14 cellular contexts compared by ENCODE assay signal in genomic region chr1:226666714-226667113, GRCh38.
DNase-seq lines count a peak whose midpoint lies in the region; FAIRE-seq and TF ChIP-seq lines count a peak whose summit lies in the region.
"Had no signal": no experiment of that assay in that cellular context is flagged by ENCODE, and none has a peak within 500 bp of the region (broad histone marks: within the 10 kb centered on the region; RNA-seq: fewer than 3 reads in every experiment).

No MANE protein-coding gene starts in this region.

- no peaks in the 10 kb centered on the region for H3K27me3 Mint-ChIP-seq in activated naive CD4-positive, alpha-beta T cell treated with anti-CD3 and anti-CD28 coated beads, Interleukin-2, amount 10 ng/mL, durations not matched to agents 7 days and 5 days

- H3K4me3 ChIP-seq in effector memory CD4-positive, alpha-beta T cell (ENCODE audit: insufficient read depth, low read depth, low read length, poor library complexity, severe bottlenecking), result no peak overlapping the region
- no peak overlapping the region for H3K4me3 ChIP-seq in stomach smooth muscle (ENCODE audit: low read length in 2 of 2)
- H3K4me3 ChIP-seq in kidney (ENCODE audit: low read length in 2 of 2), result no peak overlapping the region
- H3K4me3 ChIP-seq: smooth muscle cell, thyroid gland had no signal

- CTCF ChIA-PET in activated naive CD4-positive, alpha-beta T cell treated with anti-CD3 and anti-CD28 coated beads, Interleukin-2, amount 10 ng/mL, durations not matched to agents 7 days and 5 days (lab: Charles Lee), result interaction anchor here (1.1 kb wide), 1 partner anchor 21 kb away, joined by 3 read pairs; no protein-coding TSS in a partner anchor

- peaks cover 40% of the 10 kb centered on the region for H3K36me3 Mint-ChIP-seq in activated naive CD4-positive, alpha-beta T cell treated with anti-CD3 and anti-CD28 coated beads, Interleukin-2, amount 10 ng/mL, durations not matched to agents 7 days and 5 days

- peaks cover 52% of the 10 kb centered on the region for H3K4me1 ChIP-seq in effector memory CD4-positive, alpha-beta T cell (ENCODE audit: control insufficient read depth, insufficient read depth, low read length, poor library complexity, severe bottlenecking)
- H3K4me1 ChIP-seq in stomach smooth muscle (ENCODE audit: control insufficient read depth, insufficient read depth, low read length) (peaks cover 75% of the 10 kb centered on the region), kidney (ENCODE audit: control insufficient read depth in 1 of 2, insufficient read depth in 1 of 2, low read depth in 1 of 2, low read length in 2 of 2) (peaks cover 26 to 37% of the 10 kb centered on the region in 2 donors)

- DNase-seq in activated naive CD4-positive, alpha-beta T cell treated with anti-CD3 and anti-CD28 coated beads, Interleukin-2, amount 10 ng/mL, durations not matched to agents 7 days and 5 days, result no peak
- DNase-seq in activated naive CD4-positive, alpha-beta T cell (lab: John Stamatoyannopoulos, UW), result no peak
- DNase-seq in SKM-1 (lab: John Stamatoyannopoulos, UW; ENCODE audit: unreplicated experiment), result peak; percentile 37
- DNase-seq in effector memory CD4-positive, alpha-beta T cell, result no peak
- no peak for DNase-seq in GM19240 (ENCODE audit: insufficient read length, low spot score)
- DNase-seq in HCEC 1CT, result no peak
- no peak for DNase-seq in kidney
- DNase-seq: activated CD4-positive, alpha-beta T cell treated with anti-CD3 and anti-CD28 coated beads for 4 hours; DMS153; NCI-H1092 treated with DMSO at 0.1 percent for 48 hours; NCI-H345; thyroid gland had no signal

- H3K36me3 ChIP-seq in effector memory CD4-positive, alpha-beta T cell (ENCODE audit: control insufficient read depth, insufficient read depth, low read length), result peaks cover 17% of the 10 kb centered on the region
- peaks cover 0 to 2% of the 10 kb centered on the region in 2 donors for H3K36me3 ChIP-seq in stomach smooth muscle (ENCODE audit: control insufficient read depth in 2 of 2, insufficient read depth in 2 of 2, low read length in 2 of 2)
- no peaks in the 10 kb centered on the region for H3K36me3 ChIP-seq in kidney (ENCODE audit: control insufficient read depth in 1 of 2, insufficient read depth in 2 of 2, low read length in 2 of 2)
- H3K36me3 ChIP-seq: thyroid gland had no signal

- H3K9me3 ChIP-seq in effector memory CD4-positive, alpha-beta T cell (ENCODE audit: control insufficient read depth, low read length), result no peaks in the 10 kb centered on the region
- H3K9me3 ChIP-seq in stomach smooth muscle (ENCODE audit: control insufficient read depth in 2 of 2, low read length in 2 of 2) (no peaks in the 10 kb centered on the region), kidney (ENCODE audit: control insufficient read depth in 1 of 2, low read length in 2 of 2) (no peaks in the 10 kb centered on the region)
- H3K9me3 ChIP-seq: thyroid gland had no signal

- no peak for FAIRE-seq in kidney (lab: Jason Lieb, UNC)

- intact Hi-C loops in kidney (cut with DNase I), result no loop called here

- no peak for TF ChIP-seq CTCF in kidney (IDR thresholded peaks at IDR 0.05; ENCODE audit: borderline replicate concordance, extremely low read depth, insufficient read depth)

- H3K4me1 Mint-ChIP-seq in activated naive CD4-positive, alpha-beta T cell treated with anti-CD3 and anti-CD28 coated beads, Interleukin-2, amount 10 ng/mL, durations not matched to agents 7 days and 5 days, result peaks cover 83% of the 10 kb centered on the region

- no peaks in the 10 kb centered on the region for H3K27me3 ChIP-seq in effector memory CD4-positive, alpha-beta T cell (replicated peaks; ENCODE audit: control insufficient read depth, insufficient read depth, low read length, poor library complexity, severe bottlenecking)
- no peaks in the 10 kb centered on the region for H3K27me3 ChIP-seq in stomach smooth muscle (ENCODE audit: control insufficient read depth in 1 of 2, insufficient read depth in 2 of 2, low read length in 2 of 2)
- H3K27me3 ChIP-seq: thyroid gland had no signal

- no peak overlapping the region for H3K4me3 Mint-ChIP-seq in activated naive CD4-positive, alpha-beta T cell treated with anti-CD3 and anti-CD28 coated beads, Interleukin-2, amount 10 ng/mL, durations not matched to agents 7 days and 5 days

- H3K9ac ChIP-seq in stomach smooth muscle (ENCODE audit: low read length in 2 of 2) (peak overlapping the region; percentile 13 to 48), kidney (ENCODE audit: low read length in 2 of 2) (no peak overlapping the region)

- H3K27ac Mint-ChIP-seq in activated naive CD4-positive, alpha-beta T cell treated with anti-CD3 and anti-CD28 coated beads, Interleukin-2, amount 10 ng/mL, durations not matched to agents 7 days and 5 days, result peak overlapping the region; percentile 25

- no peaks in the 10 kb centered on the region for H3K9me3 Mint-ChIP-seq in activated naive CD4-positive, alpha-beta T cell treated with anti-CD3 and anti-CD28 coated beads, Interleukin-2, amount 10 ng/mL, durations not matched to agents 7 days and 5 days

- peak overlapping the region; percentile 26 for H3K27ac ChIP-seq in effector memory CD4-positive, alpha-beta T cell (ENCODE audit: insufficient read depth, low read length, poor library complexity, severe bottlenecking)
- no peak overlapping the region for H3K27ac ChIP-seq in stomach smooth muscle (ENCODE audit: low read length)
- no peak overlapping the region for H3K27ac ChIP-seq in kidney (ENCODE audit: low read depth in 2 of 2, low read length in 2 of 2)
- H3K27ac ChIP-seq: thyroid gland had no signal

Comparison
In these comparisons a context has a peak if more than half of its experiments do, and no peak if none do; other contexts are left out.
1. H3K9ac ChIP-seq: peak in stomach smooth muscle (2 of 2); none in kidney (0 of 2).